In the genomic region with DNA sequence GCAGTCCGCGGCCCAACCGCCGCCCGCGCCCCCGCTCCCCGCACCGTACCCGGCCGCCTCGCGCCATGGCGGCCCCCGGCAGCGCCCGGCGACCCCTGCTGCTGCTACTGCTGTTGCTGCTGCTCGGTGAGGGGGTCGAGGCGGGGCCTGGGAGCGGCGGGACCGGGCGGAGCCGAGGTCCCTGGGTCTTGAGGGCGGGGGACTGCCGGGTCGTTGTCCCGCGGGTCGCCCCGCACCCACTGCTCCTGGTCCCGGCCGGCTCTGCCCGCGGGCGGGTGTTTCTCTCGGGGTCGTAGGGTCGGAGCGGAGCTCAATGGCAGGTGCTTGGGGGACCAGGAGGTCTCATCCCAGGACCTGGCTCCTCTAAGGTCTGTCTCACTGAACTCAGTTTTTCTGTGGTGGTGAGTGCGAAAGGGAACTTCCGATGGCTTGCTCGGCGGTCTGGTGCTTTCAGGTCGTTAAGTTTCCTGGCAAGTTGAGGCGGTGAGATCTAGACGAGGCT, we compare ENCODE assay signal across 8 cellular contexts. TPM values are rescaled to one million over a fixed set of nuclear protein-coding genes. Genes with fewer than 3 reads are reported as not detected.
A peak's percentile ranks its signal among the peaks of the same experiment; 100 is the strongest.
DNase-seq lines count a peak whose midpoint lies in the region; FAIRE-seq and TF ChIP-seq lines count a peak whose summit lies in the region.

No MANE protein-coding gene starts in this region.

- no peak overlapping the region for H2BK5ac ChIP-seq in H9 (ENCODE audit: insufficient read length, low read length)

- no peak overlapping the region for H2BK15ac ChIP-seq in H9 (ENCODE audit: low read depth, low read length)

- peak overlapping the region; percentile 85 to 93 (median 91) for H3K27ac Mint-ChIP-seq in H9

- no peak overlapping the region for H2AK5ac ChIP-seq in H9 (ENCODE audit: insufficient read length, low read length)

- DNase-seq in GM12891 (ENCODE audit: insufficient read length, low spot score): no peak
- DNase-seq in H9: peak; percentile 45
- DNase-seq in NT2/D1 (ENCODE audit: low read depth, low spot score): no peak
- DNase-seq in activated gamma-delta T cell treated with Interleukin-2 at 50 U/mL for 16 hours: peak; percentile 45
- DNase-seq in hepatic stellate cell (ENCODE audit: low spot score): peak; percentile 29
- peak; percentile 13 for DNase-seq in stimulated activated CD4-positive, alpha-beta T cell treated with anti-CD3 and anti-CD28 coated beads, Interleukin-12 subunit alpha, Interleukin-12 subunit beta, amount 100 ng/mL, for 4 hours
- no peak for DNase-seq in hippocampal formation (lab: John Stamatoyannopoulos, UW)
- DNase-seq in NCI-H2029 (lab: John Stamatoyannopoulos, UW): no peak

- H3K27ac ChIP-seq in H9 (ENCODE audit: insufficient read length, low read depth, low read length): no peak overlapping the region

- peak overlapping the region; percentile 44 for H3K14ac ChIP-seq in H9 (ENCODE audit: insufficient read depth, low read length)

- no peak overlapping the region for H2BK20ac ChIP-seq in H9 (ENCODE audit: low read depth, low read length, poor library complexity, severe bottlenecking)

- H2BK12ac ChIP-seq in H9 (ENCODE audit: insufficient read length, low read depth, low read length): no peak overlapping the region

- WGBS in H9 (ENCODE audit: extremely low coverage, insufficient read length, low lambda C conversion rate): no CpG with 5 or more reads among the region's 49 CpGs

- H3T11ph ChIP-seq in H9 (ENCODE audit: low read length): no peak overlapping the region

- peaks cover 0 to 5% of the 10 kb centered on the region in 2 experiments; a peak in 2 of 5 replicates for H3K9me3 Mint-ChIP-seq in H9

- H3K9ac ChIP-seq in H9 (ENCODE audit: extremely low read depth, insufficient read length, low read length): peak overlapping the region; percentile 95
- peak overlapping the region; percentile 86 for H3K9ac ChIP-seq in NT2/D1 (ENCODE audit: insufficient read length, low read depth)

- H3K4me3 ChIP-seq in NT2/D1 (ENCODE audit: insufficient read length, low read depth): peak overlapping the region; percentile 81

- no peak overlapping the region for H4K8ac ChIP-seq in H9 (replicated peaks; ENCODE audit: insufficient read length, low read depth, low read length)

- FAIRE-seq in GM12891 (lab: Jason Lieb, UNC): peak; percentile 26

- H3K9me3 ChIP-seq in H9 (ENCODE audit: control insufficient read depth, low read depth, low read length) (no peaks in the 10 kb centered on the region), NT2/D1 (ENCODE audit: insufficient read depth, low read length) (no peaks in the 10 kb centered on the region)

- peak overlapping the region; percentile 82 for H3K4me2 ChIP-seq in H9 (ENCODE audit: insufficient read depth, insufficient read length, low read length)

- H4K5ac ChIP-seq in H9 (ENCODE audit: insufficient read length, low read depth, low read length): no peak overlapping the region

- H3K36me3 Mint-ChIP-seq in H9 (ENCODE audit: insufficient read depth in 1 of 3, low read depth in 3 of 3): peaks cover 0 to 1% (median 0%) of the 10 kb centered on the region in 3 experiments; a peak in 2 of 7 replicates

- peaks cover 12% of the 10 kb centered on the region for H3K23me2 ChIP-seq in H9 (ENCODE audit: insufficient read length, low read depth, low read length, poor library complexity, severe bottlenecking)

- TF ChIP-seq POLR2A in GM12891 (IDR thresholded peaks at IDR 0.05; ENCODE audit: low read depth, low read length): peak; percentile 70

- H3K4me1 Mint-ChIP-seq in H9: peaks cover 17 to 20% of the 10 kb centered on the region in 2 experiments

- no peak overlapping the region for H2AFZ ChIP-seq in H9 (ENCODE audit: low read length)

- no peak overlapping the region for H2BK120ac ChIP-seq in H9 (ENCODE audit: low read depth, low read length, poor library complexity, severe bottlenecking)

- H3K18ac ChIP-seq in H9 (ENCODE audit: insufficient read length, low read depth, low read length): peak overlapping the region; percentile 11

- H3K23ac ChIP-seq in H9 (ENCODE audit: insufficient read length, low read depth, low read length): no peak overlapping the region

- peaks cover 23% of the 10 kb centered on the region; the same call in 1 of the 2 replicates for H3K79me2 ChIP-seq in H9 (ENCODE audit: insufficient read depth, low read length)

- no peak for TF ChIP-seq CTCF in H9 (conservative IDR thresholded peaks at IDR 0.05)

- no peak overlapping the region for H3K4ac ChIP-seq in H9 (ENCODE audit: low read depth, low read length)

- H4K91ac ChIP-seq in H9 (ENCODE audit: insufficient read length, low read depth, low read length): no peak overlapping the region

- H3K27me3 ChIP-seq in H9 (ENCODE audit: insufficient read depth, low read length): no peaks in the 10 kb centered on the region
- no peaks in the 10 kb centered on the region for H3K27me3 ChIP-seq in NT2/D1 (ENCODE audit: insufficient read depth, insufficient read length)

- H3K4me3 Mint-ChIP-seq in H9: peak overlapping the region; percentile 91 to 93

- H3K4me1 ChIP-seq in H9 (ENCODE audit: insufficient read depth, low read length) (0 out of 2 replicates have a peak, but pooled peaks cover 3% of the 10 kb centered on the region), NT2/D1 (ENCODE audit: insufficient read depth, insufficient read length) (no peaks in the 10 kb centered on the region)

- no peak overlapping the region for H3K56ac ChIP-seq in H9 (ENCODE audit: insufficient read length, low read depth, low read length)

- H4K20me1 ChIP-seq in H9 (ENCODE audit: control insufficient read depth, insufficient read depth, insufficient read length): no peaks in the 10 kb centered on the region

- peaks cover 3% of the 10 kb centered on the region for H3K79me1 ChIP-seq in H9 (ENCODE audit: insufficient read depth, low read depth, low read length, poor library complexity, severe bottlenecking)

- peaks cover 3% of the 10 kb centered on the region for H3K36me3 ChIP-seq in NT2/D1 (ENCODE audit: insufficient read depth, insufficient read length, low read length)

- H3K27me3 Mint-ChIP-seq in H9 (ENCODE audit: low read depth): peaks cover 13% of the 10 kb centered on the region

TF ChIP-seq in GM12891, 5 proteins besides CTCF, POLR2A, EP300 and RAD21:
- peak; percentile 61; the same call in 1 of the 2 replicates for TF ChIP-seq POLR2AphosphoS5 (IDR thresholded peaks at IDR 0.05; ENCODE audit: low read depth, low read length)
- no peak for TF ChIP-seq TAF1 (IDR thresholded peaks at IDR 0.05; ENCODE audit: low read depth, low read length)

RNA-seq across cellular contexts. Expression of a gene that starts 0.4 kb away (rescaled TPM):
- 47.7 TPM for polyA plus RNA-seq in GM12891 (2012; ENCODE audit: low read depth, missing spikeins)
- total RNA-seq in H9 (2021): 131 and 139 TPM in 2 replicates

Comparison
In these comparisons a context has a peak if more than half of its experiments do, and no peak if none do; other contexts are left out.
1. DNase-seq: peak in H9 (single experiment), activated gamma-delta T cell treated with Interleukin-2 at 50 U/mL for 16 hours (single experiment), hepatic stellate cell (single experiment) and stimulated activated CD4-positive, alpha-beta T cell treated with anti-CD3 and anti-CD28 coated beads, Interleukin-12 subunit alpha, Interleukin-12 subunit beta, amount 100 ng/mL, for 4 hours (single experiment); none in GM12891 (single experiment), NT2/D1 (single experiment), hippocampal formation (0 of 2) and NCI-H2029 (single experiment).